ENCODE assay signal across 27 cellular contexts in the genomic region with DNA sequence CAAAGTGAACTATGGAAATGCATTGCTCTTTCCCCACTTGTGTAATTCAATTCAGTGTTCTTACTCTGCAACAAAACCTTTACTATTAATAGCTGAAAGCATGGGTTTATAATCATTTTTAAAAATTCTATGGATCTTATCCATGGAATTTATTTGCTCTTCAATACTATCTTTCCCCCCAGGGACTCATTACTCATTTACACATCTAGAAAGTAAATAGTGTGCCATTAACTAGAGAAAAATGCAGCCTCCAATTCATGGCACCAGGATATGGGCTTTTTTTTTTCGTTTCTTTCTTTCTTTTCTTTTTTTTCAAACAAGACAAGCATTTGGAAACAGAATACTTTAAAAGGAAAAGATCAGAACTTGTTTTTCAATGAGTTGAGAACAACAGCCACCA.
DNase-seq lines count a peak whose midpoint lies in the region; ATAC-seq and TF ChIP-seq lines count a peak whose summit lies in the region.
"Had no signal": no experiment of that assay in that cellular context is flagged by ENCODE, and none has a peak within 500 bp of the region (broad histone marks: within the 10 kb centered on the region; RNA-seq: fewer than 3 reads in every experiment).

No MANE protein-coding gene starts in this region.

- H3K9me3 ChIP-seq in hepatocyte (ENCODE audit: low read depth) (no peaks in the 10 kb centered on the region), parathyroid adenoma (ENCODE audit: control insufficient read depth, low read length) (no peaks in the 10 kb centered on the region)
- H3K9me3 ChIP-seq: adrenal gland, upper lobe of left lung had no signal

- H3K9me3 Mint-ChIP-seq in Calu3 (ENCODE audit: low read depth, unreplicated experiment) (no peaks in the 10 kb centered on the region), WTC11 (no peaks in the 10 kb centered on the region)
- H3K9me3 Mint-ChIP-seq: activated CD4-positive, alpha-beta memory T cell treated with anti-CD3 and anti-CD28 coated beads, Interleukin-2, amount 10 ng/mL, durations not matched to agents 7 days and 5 days; activated naive CD4-positive, alpha-beta T cell treated with anti-CD3 and anti-CD28 coated beads for 36 hours; activated T-helper 1 cell treated with anti-CD3 and anti-CD28 coated beads, Interleukin-12 subunit alpha, Interleukin-12 subunit beta, Interleukin-2, Interleukin-4 antibody, amounts not matched to agents 30 ng/mL and 10 ng/mL and 1 ng/mL, durations not matched to agents 14 hours and 24 hours and 36 hours; naive B cell; stimulated activated memory B cell treated with anti-CD40 and anti-IgM and Interleukin-4, amounts not matched to agents 10 μg/mL and 1 μg/mL and 100 μg/mL, for 72 hours had no signal

- H3K4me3 Mint-ChIP-seq in Calu3 (ENCODE audit: low read depth, unreplicated experiment) (no peak overlapping the region), WTC11 (no peak overlapping the region)
- H3K4me3 Mint-ChIP-seq: activated CD4-positive, alpha-beta memory T cell treated with anti-CD3 and anti-CD28 coated beads, Interleukin-2, amount 10 ng/mL, durations not matched to agents 7 days and 5 days; activated naive CD4-positive, alpha-beta T cell treated with anti-CD3 and anti-CD28 coated beads for 36 hours; activated T-helper 1 cell treated with anti-CD3 and anti-CD28 coated beads, Interleukin-12 subunit alpha, Interleukin-12 subunit beta, Interleukin-2, Interleukin-4 antibody, amounts not matched to agents 30 ng/mL and 10 ng/mL and 1 ng/mL, durations not matched to agents 14 hours and 24 hours and 36 hours; naive B cell; stimulated activated memory B cell treated with anti-CD40 and anti-IgM and Interleukin-4, amounts not matched to agents 10 μg/mL and 1 μg/mL and 100 μg/mL, for 72 hours had no signal

- H3K4me3 ChIP-seq in hepatocyte (no peak overlapping the region), parathyroid adenoma (ENCODE audit: low read depth, low read length) (no peak overlapping the region)
- H3K4me3 ChIP-seq: adrenal gland, upper lobe of left lung had no signal

- H2AFZ ChIP-seq in hepatocyte (no peak overlapping the region), parathyroid adenoma (peak overlapping the region; percentile 13)

- peak overlapping the region; percentile 14 for H3K27ac Mint-ChIP-seq in Calu3 (ENCODE audit: unreplicated experiment)
- H3K27ac Mint-ChIP-seq in WTC11: no peak overlapping the region
- H3K27ac Mint-ChIP-seq: activated CD4-positive, alpha-beta memory T cell treated with anti-CD3 and anti-CD28 coated beads, Interleukin-2, amount 10 ng/mL, durations not matched to agents 7 days and 5 days; activated naive CD4-positive, alpha-beta T cell treated with anti-CD3 and anti-CD28 coated beads for 36 hours; activated T-helper 1 cell treated with anti-CD3 and anti-CD28 coated beads, Interleukin-12 subunit alpha, Interleukin-12 subunit beta, Interleukin-2, Interleukin-4 antibody, amounts not matched to agents 30 ng/mL and 10 ng/mL and 1 ng/mL, durations not matched to agents 14 hours and 24 hours and 36 hours; naive B cell; stimulated activated memory B cell treated with anti-CD40 and anti-IgM and Interleukin-4, amounts not matched to agents 10 μg/mL and 1 μg/mL and 100 μg/mL, for 72 hours had no signal

- POLR2A ChIA-PET in WTC11 (lab: Charles Lee): no interaction called here

- H3K27me3 Mint-ChIP-seq in Calu3 (ENCODE audit: unreplicated experiment): no peaks in the 10 kb centered on the region
- no peaks in the 10 kb centered on the region for H3K27me3 Mint-ChIP-seq in WTC11 (ENCODE audit: low read depth)
- H3K27me3 Mint-ChIP-seq: activated CD4-positive, alpha-beta memory T cell treated with anti-CD3 and anti-CD28 coated beads, Interleukin-2, amount 10 ng/mL, durations not matched to agents 7 days and 5 days; naive B cell; stimulated activated memory B cell treated with anti-CD40 and anti-IgM and Interleukin-4, amounts not matched to agents 10 μg/mL and 1 μg/mL and 100 μg/mL, for 72 hours had no signal

- no peaks in the 10 kb centered on the region for H3K79me2 ChIP-seq in hepatocyte
- H3K79me2 ChIP-seq in parathyroid adenoma: no peaks in the 10 kb centered on the region

- H3K27me3 ChIP-seq in hepatocyte (no peaks in the 10 kb centered on the region), parathyroid adenoma (ENCODE audit: control insufficient read depth, insufficient read depth, low read length) (no peaks in the 10 kb centered on the region)
- H3K27me3 ChIP-seq: adrenal gland, upper lobe of left lung had no signal

- H3K4me1 Mint-ChIP-seq in Calu3 (ENCODE audit: low read depth, unreplicated experiment) (peaks cover 61% of the 10 kb centered on the region), WTC11 (peaks cover 36% of the 10 kb centered on the region)
- H3K4me1 Mint-ChIP-seq: activated CD4-positive, alpha-beta memory T cell treated with anti-CD3 and anti-CD28 coated beads, Interleukin-2, amount 10 ng/mL, durations not matched to agents 7 days and 5 days had no signal

- no peak for DNase-seq in Calu3
- DNase-seq in NCI-H446 treated with DMSO at 0.1 percent for 48 hours (lab: John Stamatoyannopoulos, UW): peak; percentile 31
- no peak for DNase-seq in hepatocyte (ENCODE audit: low spot score)
- no peak for DNase-seq in NCI-H345 treated with DMSO at 0.1 percent for 48 hours (lab: John Stamatoyannopoulos, UW; ENCODE audit: unreplicated experiment)
- no peak for DNase-seq in stimulated activated naive CD4-positive, alpha-beta T cell (lab: John Stamatoyannopoulos, UW)
- no peak for DNase-seq in WTC11 (ENCODE audit: low spot score)
- DNase-seq: activated CD4-positive, alpha-beta memory T cell treated with anti-CD3 and anti-CD28 coated beads, Interleukin-2, amount 10 ng/mL, durations not matched to agents 7 days and 5 days; activated CD4-positive, alpha-beta T cell treated with anti-CD3 and anti-CD28 coated beads for 1 hour; activated CD8-positive, alpha-beta memory T cell treated with anti-CD3 and anti-CD28 coated beads, Interleukin-2, amount 50 U/mL, for 4 hours; activated naive CD4-positive, alpha-beta T cell treated with anti-CD3 and anti-CD28 coated beads for 36 hours; adrenal gland; DND-41; GOT3; left ventricle myocardium superior; naive B cell; NCI-H1694; NCI-H2171; NCI-H510A treated with DMSO at 0.1 percent for 48 hours; nucleus accumbens; Right ventricle myocardium superior; T-helper 2 cell; upper lobe of left lung had no signal

- intact Hi-C loops in Calu3 (cut with micrococcal nuclease; ENCODE audit: unreplicated experiment): loop anchor here (5.0 kb wide), 2 partner anchors 48 to 133 kb away; no protein-coding TSS in a partner anchor

- H3K36me3 Mint-ChIP-seq in Calu3 (ENCODE audit: insufficient read depth, unreplicated experiment): no peaks in the 10 kb centered on the region
- H3K36me3 Mint-ChIP-seq in WTC11: no peaks in the 10 kb centered on the region
- H3K36me3 Mint-ChIP-seq: naive B cell; stimulated activated memory B cell treated with anti-CD40 and anti-IgM and Interleukin-4, amounts not matched to agents 10 μg/mL and 1 μg/mL and 100 μg/mL, for 72 hours had no signal

- no peaks in the 10 kb centered on the region for H4K20me1 ChIP-seq in hepatocyte (ENCODE audit: insufficient read depth, poor library complexity, severe bottlenecking)

- CTCF ChIA-PET in Calu3 (lab: Charles Lee) (interaction anchor here (0.6 to 1.1 kb wide), 2 partner anchors 33 to 73 kb away, joined by 3 read pairs; no protein-coding TSS in a partner anchor), WTC11 (lab: Charles Lee) (no interaction called here)

- 27% methylated on average over 1 of the region's 1 CpG for WGBS in hepatocyte (ENCODE audit: low lambda C conversion rate, missing lambda C conversion rate)

- H3K4me1 ChIP-seq in hepatocyte (ENCODE audit: insufficient read depth) (peaks cover 42% of the 10 kb centered on the region), parathyroid adenoma (peaks cover 10% of the 10 kb centered on the region)
- H3K4me1 ChIP-seq: upper lobe of left lung had no signal

- BruUV-seq in Calu3 (replicated peaks; lab: Mats Ljungman, UMichigan): no TSS peak

- peak overlapping the region; percentile 88 for H3K27ac ChIP-seq in hepatocyte
- no peak overlapping the region for H3K27ac ChIP-seq in parathyroid adenoma
- H3K27ac ChIP-seq: adrenal gland, C4-2B, upper lobe of left lung had no signal

- no peaks in the 10 kb centered on the region for H3K36me3 ChIP-seq in hepatocyte (replicated peaks; ENCODE audit: insufficient read depth, low read depth)
- H3K36me3 ChIP-seq in parathyroid adenoma (ENCODE audit: control insufficient read depth, insufficient read depth, low read length): no peaks in the 10 kb centered on the region
- H3K36me3 ChIP-seq: adrenal gland, upper lobe of left lung had no signal

- H3K4me2 ChIP-seq in hepatocyte (peak overlapping the region; percentile 45), parathyroid adenoma (ENCODE audit: low read length) (no peak overlapping the region)

- TF ChIP-seq CTCF in Calu3 (IDR thresholded peaks at IDR 0.05; ENCODE audit: unreplicated experiment): no peak
- no peak for TF ChIP-seq CTCF in hepatocyte (IDR thresholded peaks at IDR 0.05; ENCODE audit: poor library complexity)
- no peak for TF ChIP-seq CTCF in parathyroid adenoma (IDR thresholded peaks at IDR 0.05)
- TF ChIP-seq CTCF in WTC11 (IDR thresholded peaks at IDR 0.05): no peak

- H3K9ac ChIP-seq in parathyroid adenoma: no peak overlapping the region

- no peaks in the 10 kb centered on the region for H3K9me2 ChIP-seq in hepatocyte (replicated peaks; ENCODE audit: insufficient read depth)

- ATAC-seq in HG03039 (IDR thresholded peaks at IDR 0.05; ENCODE audit: unreplicated experiment): no peak
- ATAC-seq in WTC11: no peak
- ATAC-seq: left ventricle myocardium superior; stimulated activated memory B cell treated with anti-CD40 and anti-IgM and Interleukin-4, amounts not matched to agents 10 μg/mL and 1 μg/mL and 100 μg/mL, for 72 hours had no signal

TF ChIP-seq in WTC11, 78 proteins besides CTCF, POLR2A, EP300 and RAD21 (continues in another document):
- TF ChIP-seq NR1H2 (CRISPR knock-in tag; IDR thresholded peaks at IDR 0.05): no peak
- TF ChIP-seq, protein P1, sequence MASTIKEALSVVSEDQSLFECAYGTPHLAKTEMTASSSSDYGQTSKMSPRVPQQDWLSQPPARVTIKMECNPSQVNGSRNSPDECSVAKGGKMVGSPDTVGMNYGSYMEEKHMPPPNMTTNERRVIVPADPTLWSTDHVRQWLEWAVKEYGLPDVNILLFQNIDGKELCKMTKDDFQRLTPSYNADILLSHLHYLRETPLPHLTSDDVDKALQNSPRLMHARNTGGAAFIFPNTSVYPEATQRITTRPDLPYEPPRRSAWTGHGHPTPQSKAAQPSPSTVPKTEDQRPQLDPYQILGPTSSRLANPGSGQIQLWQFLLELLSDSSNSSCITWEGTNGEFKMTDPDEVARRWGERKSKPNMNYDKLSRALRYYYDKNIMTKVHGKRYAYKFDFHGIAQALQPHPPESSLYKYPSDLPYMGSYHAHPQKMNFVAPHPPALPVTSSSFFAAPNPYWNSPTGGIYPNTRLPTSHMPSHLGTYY (CRISPR knock-in tag; IDR thresholded peaks at IDR 0.05): no peak
- no peak for TF ChIP-seq MXD4 (CRISPR knock-in tag; IDR thresholded peaks at IDR 0.05; ENCODE audit: borderline replicate concordance)
- no peak for TF ChIP-seq FOXJ3 (CRISPR knock-in tag; IDR thresholded peaks at IDR 0.05; ENCODE audit: borderline replicate concordance)
- no peak for TF ChIP-seq EMX1 (CRISPR knock-in tag; IDR thresholded peaks at IDR 0.05)
- TF ChIP-seq TEAD1 (CRISPR knock-in tag; IDR thresholded peaks at IDR 0.05): no peak
- TF ChIP-seq FOXP1 (CRISPR knock-in tag; IDR thresholded peaks at IDR 0.05; ENCODE audit: borderline replicate concordance): no peak
